8 cellular contexts compared by ENCODE assay signal in the genomic region with DNA sequence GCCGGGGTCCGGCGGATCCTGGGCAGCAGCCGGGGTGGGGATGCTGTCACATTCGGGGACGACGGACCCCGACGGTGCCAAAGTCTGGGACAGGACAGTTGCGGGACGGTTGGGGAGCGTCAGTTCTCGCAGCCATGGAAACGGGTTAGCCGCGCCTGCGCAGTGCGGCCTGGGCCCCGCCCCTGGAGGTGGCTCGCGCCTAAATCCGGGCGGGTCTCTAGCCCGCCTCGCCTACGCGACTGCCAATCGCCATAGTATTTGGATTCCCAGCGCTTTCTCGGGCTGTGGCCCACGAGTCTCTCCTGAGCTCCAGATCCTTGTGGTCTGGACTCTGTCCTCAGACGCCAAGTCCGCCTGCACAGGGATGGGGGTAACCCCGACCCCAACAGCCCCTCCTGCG. TPM values are rescaled to one million over a fixed set of nuclear protein-coding genes. Genes with fewer than 3 reads are reported as not detected.
DNase-seq lines count a peak whose midpoint lies in the region; ATAC-seq, FAIRE-seq and TF ChIP-seq lines count a peak whose summit lies in the region.

Gene ZMYND10 (minus strand): TSS at position 147 of the 400 bp plus-strand sequence. CDS start 153 bp downstream, outside the sequence.

- FAIRE-seq in kidney (lab: Jason Lieb, UNC) = no peak

- TF ChIP-seq POLR2A in breast epithelium (IDR thresholded peaks at IDR 0.05) = no peak

- ATAC-seq in HG03354 (IDR thresholded peaks at IDR 0.05; ENCODE audit: poor library complexity, severe bottlenecking, unreplicated experiment) (peak; percentile 33), GM21423 (IDR thresholded peaks at IDR 0.05; ENCODE audit: unreplicated experiment) (no peak), GM18519 (IDR thresholded peaks at IDR 0.05; ENCODE audit: low FRiP score, unreplicated experiment) (no peak)

- peak within 1 kb of the TSS; percentile 46 for H3K4me3 ChIP-seq in WERI-Rb-1 (ENCODE audit: low read depth, low read length)
- H3K4me3 ChIP-seq in breast epithelium = peak within 1 kb of the TSS; percentile 32 to 67 (median 51)
- peak within 1 kb of the TSS; percentile 36 to 46 for H3K4me3 ChIP-seq in kidney (ENCODE audit: low read length in 2 of 2)

- H3K27me3 ChIP-seq in WERI-Rb-1 (ENCODE audit: insufficient read depth, low read depth, severe bottlenecking) (no peaks in the 10 kb centered on the region), breast epithelium (no peaks in the 10 kb centered on the region)

- H3K36me3 ChIP-seq in WERI-Rb-1 (peaks cover 28% of the 10 kb centered on the region), breast epithelium (no peaks in the 10 kb centered on the region), kidney (ENCODE audit: control insufficient read depth in 1 of 2, insufficient read depth in 2 of 2, low read length in 2 of 2) (peaks cover 4% of the 10 kb centered on the region in 2 donors)

- DNase-seq in ACHN = peak; percentile 61
- peak; percentile 84 for DNase-seq in WERI-Rb-1
- peak; percentile 60 to 74 for DNase-seq in breast epithelium (ENCODE audit: low spot score in 2 of 2)
- DNase-seq in kidney = peak; percentile 88
- peak; percentile 53 for DNase-seq in stimulated activated CD4-positive, alpha-beta T cell treated with anti-CD3 and anti-CD28 coated beads, Interleukin-2, amount 100 ng/mL, for 4 hours (ENCODE audit: low read depth)

- in situ Hi-C loops in ACHN (cut with HindIII; ENCODE audit: low pct_ligation_motif_present, low pct_unique_long_range_greater_than_20kb, low sequenced_read_pairs) = no loop called here

- H3K4me1 ChIP-seq in breast epithelium = peaks cover 11 to 13% of the 10 kb centered on the region in 2 donors
- H3K4me1 ChIP-seq in kidney (ENCODE audit: control insufficient read depth in 1 of 2, insufficient read depth in 1 of 2, low read depth in 1 of 2, low read length in 2 of 2) = peaks cover 6 to 24% of the 10 kb centered on the region in 2 donors

- H3K9me3 ChIP-seq in WERI-Rb-1 (ENCODE audit: severe bottlenecking) (no peaks in the 10 kb centered on the region), breast epithelium (no peaks in the 10 kb centered on the region), kidney (ENCODE audit: control insufficient read depth in 1 of 2, low read length in 2 of 2) (no peaks in the 10 kb centered on the region)

- TF ChIP-seq CTCF in WERI-Rb-1 (IDR thresholded peaks at IDR 0.05; ENCODE audit: low read depth, low read length) (no peak), breast epithelium (IDR thresholded peaks at IDR 0.05) (no peak), kidney (IDR thresholded peaks at IDR 0.05; ENCODE audit: borderline replicate concordance, extremely low read depth, insufficient read depth) (no peak)

- intact Hi-C loops in breast epithelium (cut with DNase I; ENCODE audit: low total_unique reads) (no loop called here), kidney (cut with DNase I) (loop anchor here (5.0 kb wide), 1 partner anchor 197 kb away; no protein-coding TSS in a partner anchor)

- H3K9ac ChIP-seq in kidney (ENCODE audit: low read length in 2 of 2) = peak within 1 kb of the TSS; percentile 35 to 51

- H3K27ac ChIP-seq in WERI-Rb-1 (no peak within 1 kb of the TSS), breast epithelium (peak within 1 kb of the TSS in 1 of 2 donors; percentile 25), kidney (ENCODE audit: low read depth in 2 of 2, low read length in 2 of 2) (no peak within 1 kb of the TSS)

RNA-seq across cellular contexts. Expression of gene ZMYND10, which starts in this region (rescaled TPM):
- 1 to 10 TPM in 2 of 3 donors, under 1 TPM in 1; 0.32 to 2.6 (median 1.9) TPM for total RNA-seq in breast epithelium
- 14.2 TPM for total RNA-seq in kidney
- 10.0 TPM for polyA plus RNA-seq in kidney (ENCODE audit: insufficient read depth, low read depth, low replicate concordance)
